1 cellular context compared by ENCODE assay signal in genomic region chr20:25057234-25058050, GRCh38.
TF ChIP-seq lines count a peak whose summit lies in the region.

No MANE protein-coding gene starts in this region.

TF ChIP-seq in GM12878, 131 proteins besides CTCF, POLR2A, EP300 and RAD21 (continued from another document):
- no peak for TF ChIP-seq PRDM15 (CRISPR knock-in tag; IDR thresholded peaks at IDR 0.05)
- peak; percentile 73; the same call in 1 of the 2 replicates for TF ChIP-seq EED (IDR thresholded peaks at IDR 0.05; ENCODE audit: low read depth)
- TF ChIP-seq HDAC2 (IDR thresholded peaks at IDR 0.05): no peak
- TF ChIP-seq SRF (IDR thresholded peaks at IDR 0.05; ENCODE audit: low read depth in 2 of 2, low read length in 2 of 2): no peak
- TF ChIP-seq CREB1 (IDR thresholded peaks at IDR 0.05; ENCODE audit: low read depth): 0 out of 2 replicates have a peak, but pooled peaks have one; percentile 22
- TF ChIP-seq SIX5 (IDR thresholded peaks at IDR 0.05; ENCODE audit: low read depth, low read length, severe bottlenecking): no peak
- TF ChIP-seq TCF7 (IDR thresholded peaks at IDR 0.05; ENCODE audit: borderline replicate concordance): no peak
- TF ChIP-seq HDAC6 (IDR thresholded peaks at IDR 0.05; ENCODE audit: unreplicated experiment): no peak
- TF ChIP-seq PAX8 (IDR thresholded peaks at IDR 0.05): no peak
- TF ChIP-seq TCF3 (IDR thresholded peaks at IDR 0.05; ENCODE audit: borderline replicate concordance, insufficient read depth, low read depth, low read length): 0 out of 2 replicates have a peak, but pooled peaks have one; percentile 42
